In the genomic region with DNA sequence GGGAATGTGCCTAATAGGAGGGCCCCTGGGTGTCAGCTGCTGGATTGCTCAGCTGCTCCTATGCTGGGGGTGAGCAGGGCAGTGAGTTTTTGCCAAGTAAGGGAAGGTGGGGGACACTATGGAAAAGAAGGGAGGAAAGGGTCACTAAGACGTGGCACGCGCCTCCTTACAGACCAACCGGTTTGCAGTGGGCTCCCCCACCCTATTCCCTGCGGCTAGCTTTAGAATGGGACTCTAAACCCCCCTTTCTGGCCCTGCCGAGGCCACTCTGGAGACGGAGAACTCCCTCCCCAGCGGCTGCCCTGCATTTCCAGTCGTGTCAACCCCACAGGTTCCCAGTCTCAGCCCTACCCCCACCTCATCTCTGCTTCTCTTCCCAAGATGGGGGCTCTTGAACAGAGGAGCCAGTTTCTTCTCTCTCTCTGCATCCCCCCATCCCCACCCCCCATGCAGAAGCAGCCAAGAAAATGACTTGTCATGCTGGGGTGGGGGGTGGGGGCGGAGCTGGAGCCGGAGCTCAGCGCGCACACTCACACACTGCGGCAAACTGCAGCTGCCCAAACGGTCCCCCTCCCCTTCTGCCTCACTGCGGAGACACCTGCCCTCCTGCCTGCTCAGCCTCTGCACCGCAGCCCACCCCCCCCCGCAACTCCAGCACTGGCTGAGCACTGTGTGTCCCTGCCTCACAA, we compare ENCODE assay signal across 8 cellular contexts. TPM values are rescaled to one million over a fixed set of nuclear protein-coding genes. Genes with fewer than 3 reads are reported as not detected.
DNase-seq lines count a peak whose midpoint lies in the region; ATAC-seq and TF ChIP-seq lines count a peak whose summit lies in the region.

No MANE protein-coding gene starts in this region.

- ATAC-seq in SK-N-SH treated with all-trans-retinoic acid at 6 μM for 48 hours (peak; percentile 47), naive B cell (ENCODE audit: low read depth in 2 of 2) (peak; percentile 69 to 71), GM18520 (IDR thresholded peaks at IDR 0.05; ENCODE audit: unreplicated experiment) (no peak)

- peaks cover 21 to 25% (median 24%) of the 10 kb centered on the region in 3 donors for H3K4me1 Mint-ChIP-seq in naive B cell

- peaks cover 24 to 50% (median 26%) of the 10 kb centered on the region in 3 donors for H3K27me3 Mint-ChIP-seq in naive B cell

- peak overlapping the region in 4 of 6 donors; percentile 57 to 94 (median 72) for H3K27ac Mint-ChIP-seq in naive B cell

- peak overlapping the region in 7 of 8 donors; percentile 72 to 86 (median 75) for H3K4me3 Mint-ChIP-seq in naive B cell

- H3K36me3 Mint-ChIP-seq in naive B cell = no peaks in the 10 kb centered on the region

- DNase-seq in stimulated activated CD4-positive, alpha-beta T cell treated with anti-CD3 and anti-CD28 coated beads, Interleukin-4, amount 100 ng/mL, for 4 hours = peak; percentile 12 to 19
- DNase-seq in stimulated activated CD4-positive, alpha-beta T cell treated with anti-CD3 and anti-CD28 coated beads, Interleukin-1b, Interleukin-23, amount 100 ng/mL, for 48 hours = no peak
- DNase-seq in fibroblast of gingiva (ENCODE audit: low read depth) (peak; percentile 37), naive B cell (no peak), SIG-M5 treated with dmso at 0.1 percent for 504 hours (lab: John Stamatoyannopoulos, UW; ENCODE audit: unreplicated experiment) (no peak), SIG-M5 (lab: John Stamatoyannopoulos, UW) (no peak)

- no peaks in the 10 kb centered on the region for H3K9me3 Mint-ChIP-seq in naive B cell

TF ChIP-seq in SK-N-SH treated with all-trans-retinoic acid at 6 μM for 48 hours, 23 proteins besides CTCF, POLR2A, EP300 and RAD21:
- no peak for TF ChIP-seq GLIS3 (CRISPR knock-in tag; IDR thresholded peaks at IDR 0.05)
- TF ChIP-seq, protein P1, sequence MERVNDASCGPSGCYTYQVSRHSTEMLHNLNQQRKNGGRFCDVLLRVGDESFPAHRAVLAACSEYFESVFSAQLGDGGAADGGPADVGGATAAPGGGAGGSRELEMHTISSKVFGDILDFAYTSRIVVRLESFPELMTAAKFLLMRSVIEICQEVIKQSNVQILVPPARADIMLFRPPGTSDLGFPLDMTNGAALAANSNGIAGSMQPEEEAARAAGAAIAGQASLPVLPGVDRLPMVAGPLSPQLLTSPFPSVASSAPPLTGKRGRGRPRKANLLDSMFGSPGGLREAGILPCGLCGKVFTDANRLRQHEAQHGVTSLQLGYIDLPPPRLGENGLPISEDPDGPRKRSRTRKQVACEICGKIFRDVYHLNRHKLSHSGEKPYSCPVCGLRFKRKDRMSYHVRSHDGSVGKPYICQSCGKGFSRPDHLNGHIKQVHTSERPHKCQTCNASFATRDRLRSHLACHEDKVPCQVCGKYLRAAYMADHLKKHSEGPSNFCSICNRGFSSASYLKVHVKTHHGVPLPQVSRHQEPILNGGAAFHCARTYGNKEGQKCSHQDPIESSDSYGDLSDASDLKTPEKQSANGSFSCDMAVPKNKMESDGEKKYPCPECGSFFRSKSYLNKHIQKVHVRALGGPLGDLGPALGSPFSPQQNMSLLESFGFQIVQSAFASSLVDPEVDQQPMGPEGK (CRISPR knock-in tag; IDR thresholded peaks at IDR 0.05; ENCODE audit: borderline replicate concordance) = peak; percentile 49; the same call in 1 of the 2 replicates

RNA-seq across cellular contexts. Expression of gene MAP1A, which starts 0.8 kb away (rescaled TPM):
- polyA plus RNA-seq in naive B cell (ENCODE audit: low read depth in 6 of 6) = under 1 TPM in 3 of 6 donors, not detected in 3; 0.03 to 0.29 (median 0.05) TPM

RNA-seq across cellular contexts. Expression of gene TP53BP1, which starts 25.3 kb away (rescaled TPM):
- 10 to 100 TPM in 4 of 6 donors, 1 to 10 TPM in 2; 9.2 to 13.7 (median 11.4) TPM for polyA plus RNA-seq in naive B cell (ENCODE audit: low read depth in 6 of 6)

Comparison
In these comparisons a context has a peak if more than half of its experiments do, and no peak if none do; other contexts are left out.
1. DNase-seq: peak in stimulated activated CD4-positive, alpha-beta T cell treated with anti-CD3 and anti-CD28 coated beads, Interleukin-4, amount 100 ng/mL, for 4 hours (2 of 2) and fibroblast of gingiva (single experiment); none in stimulated activated CD4-positive, alpha-beta T cell treated with anti-CD3 and anti-CD28 coated beads, Interleukin-1b, Interleukin-23, amount 100 ng/mL, for 48 hours (single experiment), naive B cell (single experiment), SIG-M5 treated with dmso at 0.1 percent for 504 hours (single experiment) and SIG-M5 (single experiment).